Comparison of ENCODE assay signal across 10 cellular contexts in genomic region chr22:46613606-46613997, GRCh38. TPM values are rescaled to one million over a fixed set of nuclear protein-coding genes. Genes with fewer than 3 reads are reported as not detected.
DNase-seq lines count a peak whose midpoint lies in the region; ATAC-seq and TF ChIP-seq lines count a peak whose summit lies in the region.
"Had no signal": no experiment of that assay in that cellular context is flagged by ENCODE, and none has a peak within 500 bp of the region (broad histone marks: within the 10 kb centered on the region; RNA-seq: fewer than 3 reads in every experiment).

No MANE protein-coding gene starts in this region.

- H3K4me3 Mint-ChIP-seq in CD14-positive monocyte = peak overlapping the region; percentile 73 to 82
- H3K4me3 Mint-ChIP-seq: HFFc6 had no signal

- peak overlapping the region in 1 of 2 experiments; percentile 61 for H3K18ac ChIP-seq in mesenchymal stem cell (ENCODE audit: low read depth in 1 of 2, low read length in 2 of 2)

- intact Hi-C loops in CD14-positive monocyte (cut with micrococcal nuclease) = loop anchor here (5.0 kb wide), 1 partner anchor 36 kb away; no protein-coding TSS in a partner anchor

- no peaks in the 10 kb centered on the region for H3K79me2 ChIP-seq in smooth muscle cell (ENCODE audit: low read depth)

- peak overlapping the region in 1 of 2 experiments; percentile 31 for H3K14ac ChIP-seq in mesenchymal stem cell (ENCODE audit: low read length in 2 of 2)

- H3K4me2 ChIP-seq in mesenchymal stem cell (ENCODE audit: low read length, poor library complexity, severe bottlenecking) (no peak overlapping the region), smooth muscle cell (no peak overlapping the region)

- H3K9ac ChIP-seq in mesenchymal stem cell (ENCODE audit: low read length) (no peak overlapping the region), smooth muscle cell (ENCODE audit: low read depth) (no peak overlapping the region)

- H4K20me1 ChIP-seq in smooth muscle cell (ENCODE audit: low read depth) = peaks cover 62% of the 10 kb centered on the region

- peaks cover 34% of the 10 kb centered on the region for H3K4me1 ChIP-seq in mesenchymal stem cell (ENCODE audit: control insufficient read depth, insufficient read depth, low read depth, low read length)
- peaks cover 6% of the 10 kb centered on the region for H3K4me1 ChIP-seq in smooth muscle cell (ENCODE audit: low read depth)

- no peak overlapping the region for H2AFZ ChIP-seq in mesenchymal stem cell (ENCODE audit: low read depth, low read length)
- no peak overlapping the region for H2AFZ ChIP-seq in smooth muscle cell (ENCODE audit: low read depth)

- peaks cover 66% of the 10 kb centered on the region for H3K4me1 Mint-ChIP-seq in CD14-positive monocyte

- H3K4me3 ChIP-seq in mesenchymal stem cell (ENCODE audit: insufficient read depth in 1 of 2, low read depth in 1 of 2, low read length in 2 of 2) (no peak overlapping the region), smooth muscle cell (no peak overlapping the region)

- no peak for DNase-seq in CD14-positive monocyte (ENCODE audit: low spot score)
- peak in 1 of 2 donors; percentile 21 for DNase-seq in activated naive CD4-positive, alpha-beta T cell treated with anti-CD3 and anti-CD28 coated beads, Interleukin-2, amount 50 U/mL, for 72 hours (ENCODE audit: low spot score in 2 of 2)
- DNase-seq in mesenchymal stem cell = peak; percentile 11
- DNase-seq in NCI-H1105 treated with DMSO at 0.1 percent for 48 hours (lab: John Stamatoyannopoulos, UW) = no peak
- no peak for DNase-seq in smooth muscle cell (lab: John Stamatoyannopoulos, UW; ENCODE audit: unreplicated experiment)
- no peak for DNase-seq in nucleus accumbens (lab: John Stamatoyannopoulos, UW)
- DNase-seq: HFFc6, NCI-H446 treated with DMSO at 0.1 percent for 48 hours had no signal

- H3F3A ChIP-seq in smooth muscle cell (ENCODE audit: low read depth) = no peaks in the 10 kb centered on the region

- no peaks in the 10 kb centered on the region for H3K9me3 ChIP-seq in mesenchymal stem cell (ENCODE audit: control insufficient read depth, low read length)
- no peaks in the 10 kb centered on the region for H3K9me3 ChIP-seq in smooth muscle cell (replicated peaks; ENCODE audit: low read depth)

- no peaks in the 10 kb centered on the region for H3K27me3 ChIP-seq in mesenchymal stem cell (ENCODE audit: control insufficient read depth in 1 of 2, insufficient read depth in 1 of 2, low read length in 2 of 2)
- H3K27me3 ChIP-seq in smooth muscle cell (ENCODE audit: low read depth) = no peaks in the 10 kb centered on the region

- H3K79me1 ChIP-seq in mesenchymal stem cell (replicated peaks; ENCODE audit: low read length, poor library complexity, severe bottlenecking) = peaks cover 38% of the 10 kb centered on the region

- no peak overlapping the region for H2BK120ac ChIP-seq in mesenchymal stem cell (ENCODE audit: low read depth, low read length)

- H2AK5ac ChIP-seq in mesenchymal stem cell (ENCODE audit: low read length, severe bottlenecking) = peak overlapping the region; percentile 46

- no peak overlapping the region for H2BK15ac ChIP-seq in mesenchymal stem cell (ENCODE audit: low read depth, poor library complexity, severe bottlenecking)

- H3K9me3 Mint-ChIP-seq in CD14-positive monocyte = no peaks in the 10 kb centered on the region
- H3K9me3 Mint-ChIP-seq in activated naive CD4-positive, alpha-beta T cell treated with anti-CD3 and anti-CD28 coated beads, Interleukin-2, amount 50 U/mL, for 72 hours = no peaks in the 10 kb centered on the region
- H3K9me3 Mint-ChIP-seq: HFFc6 had no signal

- TF ChIP-seq CTCF in CD14-positive monocyte (IDR thresholded peaks at IDR 0.05) = no peak
- TF ChIP-seq CTCF in smooth muscle cell (IDR thresholded peaks at IDR 0.05; ENCODE audit: borderline replicate concordance, insufficient read depth, poor library complexity, severe bottlenecking) = no peak

- peak; percentile 51 for ATAC-seq in HG03108 (IDR thresholded peaks at IDR 0.05; ENCODE audit: unreplicated experiment)
- peak; percentile 36 to 37 for ATAC-seq in activated naive CD4-positive, alpha-beta T cell treated with anti-CD3 and anti-CD28 coated beads, Interleukin-2, amount 50 U/mL, for 72 hours
- no peak for ATAC-seq in GM19351 (IDR thresholded peaks at IDR 0.05; ENCODE audit: unreplicated experiment)

- peak overlapping the region in 6 of 7 donors; percentile 59 to 87 (median 74) for H3K27ac Mint-ChIP-seq in CD14-positive monocyte
- H3K27ac Mint-ChIP-seq in activated naive CD4-positive, alpha-beta T cell treated with anti-CD3 and anti-CD28 coated beads, Interleukin-2, amount 50 U/mL, for 72 hours = peak overlapping the region; percentile 89 to 92
- H3K27ac Mint-ChIP-seq: HFFc6 had no signal

- H4K91ac ChIP-seq in mesenchymal stem cell (ENCODE audit: low read length) = peak overlapping the region; percentile 76

- peaks cover 0 to 3% of the 10 kb centered on the region in 2 donors for H3K36me3 Mint-ChIP-seq in CD14-positive monocyte
- no peaks in the 10 kb centered on the region for H3K36me3 Mint-ChIP-seq in activated naive CD4-positive, alpha-beta T cell treated with anti-CD3 and anti-CD28 coated beads, Interleukin-2, amount 50 U/mL, for 72 hours

- H3K4ac ChIP-seq in mesenchymal stem cell (ENCODE audit: low read depth in 1 of 2, low read length in 2 of 2) = peak overlapping the region; percentile 7 to 37

- peak overlapping the region; percentile 20 for H4K8ac ChIP-seq in mesenchymal stem cell (ENCODE audit: low read length)

- peak overlapping the region in 1 of 2 experiments; percentile 9 for H3K23ac ChIP-seq in mesenchymal stem cell (ENCODE audit: low read length in 2 of 2)

- peak overlapping the region in 1 of 2 experiments; percentile 29 for H2BK12ac ChIP-seq in mesenchymal stem cell (ENCODE audit: low read length in 2 of 2)

- H2BK5ac ChIP-seq in mesenchymal stem cell (ENCODE audit: low read depth, low read length, poor library complexity, severe bottlenecking) = no peak overlapping the region

- no peak overlapping the region for H3K27ac ChIP-seq in mesenchymal stem cell (ENCODE audit: low read length, poor library complexity, severe bottlenecking)
- H3K27ac ChIP-seq in smooth muscle cell (ENCODE audit: low read depth) = no peak overlapping the region

- WGBS in mesenchymal stem cell = 59% methylated on average over 7 of the region's 10 CpGs
- 82% methylated on average over 10 of the region's 10 CpGs for WGBS in smooth muscle cell (ENCODE audit: low lambda C conversion rate)

- H3K27me3 Mint-ChIP-seq in CD14-positive monocyte (ENCODE audit: low read depth in 3 of 3) = no peaks in the 10 kb centered on the region

- H3K36me3 ChIP-seq in mesenchymal stem cell (ENCODE audit: control insufficient read depth in 1 of 2, insufficient read depth in 2 of 2, low read depth in 1 of 2, low read length in 2 of 2) = peaks cover 0 to 6% of the 10 kb centered on the region in 2 experiments
- H3K36me3 ChIP-seq in smooth muscle cell (ENCODE audit: low read depth) = no peaks in the 10 kb centered on the region

RNA-seq across cellular contexts. Expression of gene GRAMD4, which starts 6.6 kb away (rescaled TPM):
- 10 to 100 TPM in 1 of 2 donors, 1 to 10 TPM in 1; 9.5 to 12.6 TPM for polyA plus RNA-seq in CD14-positive monocyte
- total RNA-seq in activated naive CD4-positive, alpha-beta T cell treated with anti-CD3 and anti-CD28 coated beads, Interleukin-2, amount 50 U/mL, for 72 hours = 10 to 100 TPM; 33.8 to 42.4 TPM
- polyA plus RNA-seq in mesenchymal stem cell (2013, experiment 1 of 2) = 5.1 TPM
- 5.0 TPM for polyA plus RNA-seq in mesenchymal stem cell (2013, experiment 2 of 2)
- 7.5 and 16.6 TPM in 2 replicates for total RNA-seq in smooth muscle cell
- 14.5 and 15.5 TPM in 2 replicates for polyA plus RNA-seq in smooth muscle cell
